ENCODE assay signal across 15 cellular contexts in the genomic region with DNA sequence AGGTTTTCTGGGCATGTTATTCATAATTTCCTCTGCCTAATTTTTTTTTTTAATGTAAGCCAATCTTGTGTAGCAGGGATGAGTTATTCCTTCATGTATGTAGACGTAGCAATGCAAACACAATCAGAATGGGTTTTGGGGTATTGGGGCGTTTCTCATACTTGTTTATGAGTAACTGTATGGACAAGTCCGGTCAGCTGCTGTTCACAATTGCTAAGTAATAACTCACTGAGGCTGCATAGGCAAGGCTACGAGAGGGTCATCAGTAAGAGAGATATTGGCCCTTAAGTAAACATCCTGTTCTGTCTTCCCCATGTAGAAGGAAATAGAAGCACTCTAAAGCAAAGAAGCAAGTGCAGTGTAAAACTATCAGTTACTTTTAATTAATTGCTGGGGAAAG. TPM values are rescaled to one million over a fixed set of nuclear protein-coding genes. Genes with fewer than 3 reads are reported as not detected.
DNase-seq lines count a peak whose midpoint lies in the region; ATAC-seq and TF ChIP-seq lines count a peak whose summit lies in the region.
"Had no signal": no experiment of that assay in that cellular context is flagged by ENCODE, and none has a peak within 500 bp of the region (broad histone marks: within the 10 kb centered on the region; RNA-seq: fewer than 3 reads in every experiment).

No MANE protein-coding gene starts in this region.

- H3K4me1 Mint-ChIP-seq in stimulated activated naive CD8-positive, alpha-beta T cell treated with anti-CD3 and anti-CD28 coated beads, Interleukin-15, Interleukin-2, amounts not matched to agents 100 ng/mL and 50 ng/mL, for 24 hours (ENCODE audit: low read depth) = peaks cover 19% of the 10 kb centered on the region
- peaks cover 10% of the 10 kb centered on the region for H3K4me1 Mint-ChIP-seq in stimulated activated naive CD8-positive, alpha-beta T cell treated with anti-CD3 and anti-CD28 coated beads, Interleukin-15, amount 100 ng/mL, for 72 hours
- H3K4me1 Mint-ChIP-seq in WTC11 = no peaks in the 10 kb centered on the region
- peaks cover 12% of the 10 kb centered on the region for H3K4me1 Mint-ChIP-seq in activated naive CD8-positive, alpha-beta T cell treated with anti-CD3 and anti-CD28 coated beads, Interleukin-2, amount 50 U/mL, for 24 hours

- H3K27me3 Mint-ChIP-seq in stimulated activated naive CD8-positive, alpha-beta T cell treated with anti-CD3 and anti-CD28 coated beads, Interleukin-15, Interleukin-2, amounts not matched to agents 100 ng/mL and 50 ng/mL, for 24 hours = no peaks in the 10 kb centered on the region
- H3K27me3 Mint-ChIP-seq in stimulated activated naive CD8-positive, alpha-beta T cell treated with anti-CD3 and anti-CD28 coated beads, Interleukin-15, amount 100 ng/mL, for 72 hours = no peaks in the 10 kb centered on the region
- peaks cover 11% of the 10 kb centered on the region; the same call in 1 of the 2 replicates for H3K27me3 Mint-ChIP-seq in WTC11 (ENCODE audit: low read depth)
- no peaks in the 10 kb centered on the region for H3K27me3 Mint-ChIP-seq in activated naive CD8-positive, alpha-beta T cell treated with anti-CD3 and anti-CD28 coated beads, Interleukin-2, amount 50 U/mL, for 24 hours
- H3K27me3 Mint-ChIP-seq: CD8-positive, alpha-beta memory T cell had no signal

- no peak for ATAC-seq in stimulated activated naive CD8-positive, alpha-beta T cell treated with anti-CD3 and anti-CD28 coated beads, Interleukin-15, amount 100 ng/mL, for 72 hours
- ATAC-seq in WTC11 = no peak
- no peak for ATAC-seq in activated naive CD8-positive, alpha-beta T cell treated with anti-CD3 and anti-CD28 coated beads, Interleukin-2, amount 50 U/mL, for 24 hours
- ATAC-seq: activated CD4-positive, CD25-positive, alpha-beta regulatory T cell treated with anti-CD3 and anti-CD28 coated beads, Interleukin-2, amount 50 U/mL, for 24 hours; stimulated activated naive CD8-positive, alpha-beta T cell treated with anti-CD3 and anti-CD28 coated beads, Interleukin-15, Interleukin-2, amounts not matched to agents 100 U/mL and 50 U/mL, for 24 hours had no signal

- DNase-seq in stimulated activated naive CD8-positive, alpha-beta T cell treated with anti-CD3 and anti-CD28 coated beads, Interleukin-15, amount 100 ng/mL, for 72 hours = no peak
- DNase-seq in WTC11 (ENCODE audit: low spot score) (no peak), iris pigment epithelial cell (ENCODE audit: low read depth) (peak; percentile 96), C1 segment of cervical spinal cord (lab: John Stamatoyannopoulos, UW) (no peak), 8988T (no peak)
- DNase-seq in activated naive CD8-positive, alpha-beta T cell treated with anti-CD3 and anti-CD28 coated beads, Interleukin-2, amount 50 U/mL, for 24 hours = no peak
- DNase-seq: CD8-positive, alpha-beta memory T cell; NCI-H1436 treated with DMSO at 0.1 percent for 48 hours; RPMI8226; stimulated activated naive CD8-positive, alpha-beta T cell treated with anti-CD3 and anti-CD28 coated beads, Interleukin-15, Interleukin-2, amounts not matched to agents 100 U/mL and 50 U/mL, for 24 hours had no signal

- H3K9me3 Mint-ChIP-seq in stimulated activated naive CD8-positive, alpha-beta T cell treated with anti-CD3 and anti-CD28 coated beads, Interleukin-15, Interleukin-2, amounts not matched to agents 100 ng/mL and 50 ng/mL, for 24 hours = no peaks in the 10 kb centered on the region
- no peaks in the 10 kb centered on the region for H3K9me3 Mint-ChIP-seq in stimulated activated naive CD8-positive, alpha-beta T cell treated with anti-CD3 and anti-CD28 coated beads, Interleukin-15, amount 100 ng/mL, for 72 hours
- H3K9me3 Mint-ChIP-seq in WTC11 = no peaks in the 10 kb centered on the region
- H3K9me3 Mint-ChIP-seq in activated naive CD8-positive, alpha-beta T cell treated with anti-CD3 and anti-CD28 coated beads, Interleukin-2, amount 50 U/mL, for 24 hours = no peaks in the 10 kb centered on the region
- H3K9me3 Mint-ChIP-seq: activated T-helper 2 cell treated with anti-CD3 and anti-CD28 coated beads, Interferon-gamma antibody, Interleukin-2, Interleukin-4, amounts not matched to agents 10 μg/mL and 5 μg/mL and 100 μg/mL, durations not matched to agents 14 hours and 24 hours and 36 hours; CD8-positive, alpha-beta memory T cell; dendritic cell treated with granulocyte-macrophage colony-stimulating factor and Interleukin-4, amounts not matched to agents 40 ng/mL and 50 ng/mL, for 4 days had no signal

- H3K36me3 ChIP-seq in urinary bladder (ENCODE audit: insufficient read depth) = no peaks in the 10 kb centered on the region

- WGBS in urinary bladder = 45% methylated on average over 4 of the region's 4 CpGs

- H3K4me3 Mint-ChIP-seq in stimulated activated naive CD8-positive, alpha-beta T cell treated with anti-CD3 and anti-CD28 coated beads, Interleukin-15, Interleukin-2, amounts not matched to agents 100 ng/mL and 50 ng/mL, for 24 hours = no peak overlapping the region
- H3K4me3 Mint-ChIP-seq in stimulated activated naive CD8-positive, alpha-beta T cell treated with anti-CD3 and anti-CD28 coated beads, Interleukin-15, amount 100 ng/mL, for 72 hours = no peak overlapping the region
- no peak overlapping the region for H3K4me3 Mint-ChIP-seq in WTC11
- no peak overlapping the region for H3K4me3 Mint-ChIP-seq in activated naive CD8-positive, alpha-beta T cell treated with anti-CD3 and anti-CD28 coated beads, Interleukin-2, amount 50 U/mL, for 24 hours
- H3K4me3 Mint-ChIP-seq: CD8-positive, alpha-beta memory T cell; dendritic cell treated with granulocyte-macrophage colony-stimulating factor and Interleukin-4, amounts not matched to agents 40 ng/mL and 50 ng/mL, for 4 days had no signal

- no peak overlapping the region for H3K4me3 ChIP-seq in urinary bladder (ENCODE audit: low read depth, low read length)

- TF ChIP-seq CTCF in WTC11 (IDR thresholded peaks at IDR 0.05) = no peak

- H3K36me3 Mint-ChIP-seq in stimulated activated naive CD8-positive, alpha-beta T cell treated with anti-CD3 and anti-CD28 coated beads, Interleukin-15, Interleukin-2, amounts not matched to agents 100 ng/mL and 50 ng/mL, for 24 hours (ENCODE audit: low read depth) = peaks cover 4% of the 10 kb centered on the region
- H3K36me3 Mint-ChIP-seq in WTC11 = peaks cover under 1% of the 10 kb centered on the region; the same call in 1 of the 2 replicates
- H3K36me3 Mint-ChIP-seq in activated naive CD8-positive, alpha-beta T cell treated with anti-CD3 and anti-CD28 coated beads, Interleukin-2, amount 50 U/mL, for 24 hours (ENCODE audit: low read depth) = no peaks in the 10 kb centered on the region

- POLR2A ChIA-PET in WTC11 (lab: Charles Lee) = no interaction called here

- H3K4me1 ChIP-seq in urinary bladder (ENCODE audit: insufficient read depth) = peaks cover 3% of the 10 kb centered on the region

- H3K27ac ChIP-seq in urinary bladder (ENCODE audit: low read depth) = peak overlapping the region; percentile 16

- peak overlapping the region; percentile 41 for H3K27ac Mint-ChIP-seq in stimulated activated naive CD8-positive, alpha-beta T cell treated with anti-CD3 and anti-CD28 coated beads, Interleukin-15, Interleukin-2, amounts not matched to agents 100 ng/mL and 50 ng/mL, for 24 hours
- no peak overlapping the region for H3K27ac Mint-ChIP-seq in stimulated activated naive CD8-positive, alpha-beta T cell treated with anti-CD3 and anti-CD28 coated beads, Interleukin-15, amount 100 ng/mL, for 72 hours
- peak overlapping the region; percentile 46; the same call in 1 of the 2 replicates for H3K27ac Mint-ChIP-seq in WTC11
- H3K27ac Mint-ChIP-seq in activated naive CD8-positive, alpha-beta T cell treated with anti-CD3 and anti-CD28 coated beads, Interleukin-2, amount 50 U/mL, for 24 hours = no peak overlapping the region
- H3K27ac Mint-ChIP-seq: activated T-helper 2 cell treated with anti-CD3 and anti-CD28 coated beads, Interferon-gamma antibody, Interleukin-2, Interleukin-4, amounts not matched to agents 10 μg/mL and 5 μg/mL and 100 μg/mL, durations not matched to agents 14 hours and 24 hours and 36 hours; dendritic cell treated with granulocyte-macrophage colony-stimulating factor and Interleukin-4, amounts not matched to agents 40 ng/mL and 50 ng/mL, for 4 days had no signal

- CTCF ChIA-PET in WTC11 (lab: Charles Lee) = no interaction called here

TF ChIP-seq in WTC11, 78 proteins besides CTCF, POLR2A, EP300 and RAD21:
- TF ChIP-seq FOXJ3 (CRISPR knock-in tag; IDR thresholded peaks at IDR 0.05; ENCODE audit: borderline replicate concordance) (no peak), TCF7 (CRISPR knock-in tag; IDR thresholded peaks at IDR 0.05; ENCODE audit: low read depth) (no peak), SMAD3 (CRISPR knock-in tag; IDR thresholded peaks at IDR 0.05; ENCODE audit: borderline replicate concordance) (no peak)

RNA-seq across cellular contexts. Expression of gene TARS2, which starts 9.5 kb away (rescaled TPM):
- total RNA-seq in WTC11 (2021) (42.9 to 51.1 TPM (median 49.7 TPM) in 3 replicates), urinary bladder (18.0 TPM)
- polyA plus RNA-seq in urinary bladder = 15.8 TPM

RNA-seq across cellular contexts. Expression of gene ECM1, which starts 30.2 kb away (rescaled TPM):
- total RNA-seq in WTC11 (2021) = 0.69 to 1.6 TPM (median 0.76 TPM) in 3 replicates
- 8.7 TPM for total RNA-seq in urinary bladder
- 40.8 TPM for polyA plus RNA-seq in urinary bladder

RNA-seq across cellular contexts. Expression of gene FALEC, which starts 37.8 kb away (rescaled TPM):
- total RNA-seq in WTC11 (2021) (0.71 to 1.2 TPM (median 1.0 TPM) in 3 replicates), urinary bladder (not detected)
- polyA plus RNA-seq in urinary bladder = 0.47 TPM
- total RNA-seq: CD8-positive, alpha-beta memory T cell had no signal
- polyA plus RNA-seq: CD8-positive, alpha-beta memory T cell had no signal

Comparison
In these comparisons a context has a peak if more than half of its experiments do, and no peak if none do; other contexts are left out.
1. H3K27ac Mint-ChIP-seq: peak in stimulated activated naive CD8-positive, alpha-beta T cell treated with anti-CD3 and anti-CD28 coated beads, Interleukin-15, Interleukin-2, amounts not matched to agents 100 ng/mL and 50 ng/mL, for 24 hours (single experiment) and WTC11 (single experiment); none in stimulated activated naive CD8-positive, alpha-beta T cell treated with anti-CD3 and anti-CD28 coated beads, Interleukin-15, amount 100 ng/mL, for 72 hours (0 of 2) and activated naive CD8-positive, alpha-beta T cell treated with anti-CD3 and anti-CD28 coated beads, Interleukin-2, amount 50 U/mL, for 24 hours (single experiment).